1 cellular context compared by ENCODE assay signal in genomic region chr7:13987395-13987794, GRCh38.
TF ChIP-seq lines count a peak whose summit lies in the region.

No MANE protein-coding gene starts in this region.

TF ChIP-seq in IMR-90, 13 proteins besides CTCF, POLR2A, EP300 and RAD21 (continued from another document):
- no peak for TF ChIP-seq FOS (IDR thresholded peaks at IDR 0.05; ENCODE audit: low read depth, low read length)
- TF ChIP-seq MXI1 (IDR thresholded peaks at IDR 0.05; ENCODE audit: borderline replicate concordance, low read depth, low read length) = no peak
- no peak for TF ChIP-seq MAZ (IDR thresholded peaks at IDR 0.05; ENCODE audit: borderline replicate concordance, low read depth, low read length)
- TF ChIP-seq RFX5 (IDR thresholded peaks at IDR 0.05; ENCODE audit: low read depth, low read length) = no peak
- TF ChIP-seq SMC3 (IDR thresholded peaks at IDR 0.05; ENCODE audit: low read depth, low read length) = no peak
- TF ChIP-seq CHD1 (IDR thresholded peaks at IDR 0.05; ENCODE audit: low read depth, low read length) = no peak
- no peak for TF ChIP-seq BHLHE40 (IDR thresholded peaks at IDR 0.05; ENCODE audit: low read depth, low read length)
- no peak for TF ChIP-seq MAFK (IDR thresholded peaks at IDR 0.05; ENCODE audit: low read depth, low read length)
- no peak for TF ChIP-seq ELK1 (IDR thresholded peaks at IDR 0.05; ENCODE audit: borderline replicate concordance, low read depth, low read length)
- TF ChIP-seq RCOR1 (IDR thresholded peaks at IDR 0.05; ENCODE audit: insufficient replicate concordance, low read length) = no peak
- no peak for TF ChIP-seq USF2 (IDR thresholded peaks at IDR 0.05; ENCODE audit: low read depth, low read length)
- TF ChIP-seq NFE2L2 (IDR thresholded peaks at IDR 0.05; ENCODE audit: low read depth, low read length) = no peak
